29 cellular contexts compared by ENCODE assay signal in genomic region chr1:40870135-40870728, GRCh38. TPM values are rescaled to one million over a fixed set of nuclear protein-coding genes. Genes with fewer than 3 reads are reported as not detected.
A peak's percentile ranks its signal among the peaks of the same experiment; 100 is the strongest.
DNase-seq lines count a peak whose midpoint lies in the region; TF ChIP-seq lines count a peak whose summit lies in the region.
"Had no signal": no experiment of that assay in that cellular context is flagged by ENCODE, and none has a peak within 500 bp of the region (broad histone marks: within the 10 kb centered on the region; RNA-seq: fewer than 3 reads in every experiment).

No MANE protein-coding gene starts in this region.

- 74% methylated on average over 2 of the region's 2 CpGs for WGBS in mammary epithelial cell (ENCODE audit: low coverage, missing lambda C conversion rate)

- dilution Hi-C loops in mammary epithelial cell (cut with HindIII; ENCODE audit: low sequenced_read_pairs): no loop called here

- no peaks in the 10 kb centered on the region for H3K79me2 ChIP-seq in mammary epithelial cell (ENCODE audit: insufficient read depth, low read length)

- no peaks in the 10 kb centered on the region for H3K9me3 Mint-ChIP-seq in MCF 10A (ENCODE audit: unreplicated experiment)
- H3K9me3 Mint-ChIP-seq in endothelial cell (ENCODE audit: unreplicated experiment): no peaks in the 10 kb centered on the region
- H3K9me3 Mint-ChIP-seq: activated T-cell treated with anti-CD3 and anti-CD28 coated beads, Interleukin-2, amount 50 U/mL, for 24 hours; immature natural killer cell; neural crest cell had no signal

- intact Hi-C loops in mammary epithelial cell (cut with micrococcal nuclease) (no loop called here), MCF 10A (cut with micrococcal nuclease) (no loop called here)

- peak; percentile 68 for DNase-seq in mammary epithelial cell
- no peak for DNase-seq in MCF 10A (ENCODE audit: unreplicated experiment)
- peak; percentile 27 for DNase-seq in SW480 (ENCODE audit: low spot score)
- DNase-seq in epithelial cell of prostate (ENCODE audit: low read depth, low spot score): no peak
- DNase-seq in NCI-H2107 treated with DMSO at 0.1 percent for 48 hours (lab: John Stamatoyannopoulos, UW; ENCODE audit: unreplicated experiment): no peak
- DNase-seq in GM10248 (ENCODE audit: extremely low spot score): no peak
- no peak for DNase-seq in D341Med (ENCODE audit: low spot score)
- no peak for DNase-seq in endothelial cell (ENCODE audit: low spot score)
- DNase-seq: activated CD4-positive, alpha-beta T cell treated with anti-CD3 and anti-CD28 coated beads, Interleukin-2, amount 50 U/mL, for 1 hour; activated gamma-delta T cell treated with Interleukin-2 at 50 U/mL for 16 hours; activated naive CD8-positive, alpha-beta T cell treated with anti-CD3 and anti-CD28 coated beads, Interleukin-2, amount 10 ng/mL, durations not matched to agents 7 days and 5 days; activated T-cell treated with anti-CD3 and anti-CD28 coated beads, Interleukin-2, amount 50 U/mL, for 24 hours; CD4-positive, alpha-beta T cell; dorsolateral prefrontal cortex; GOT3; immature natural killer cell; Karpas-422; MV-4-11; NCI-H1436; pancreas; RPMI8226; small intestine; stimulated activated naive B cell treated with anti-CD40 and anti-IgM and Interleukin-4, amounts not matched to agents 10 μg/mL and 1 μg/mL and 100 μg/mL, for 72 hours; T-cell had no signal

- CTCF ChIA-PET in mammary epithelial cell (lab: Charles Lee; ENCODE audit: low non-redundant PET) (interaction anchor here (0.5 kb wide), 1 partner anchor 28 kb away, joined by 4 read pairs; no protein-coding TSS in a partner anchor), MCF 10A (lab: Yijun Ruan, JAX) (interaction anchor here (0.6 to 0.9 kb wide), 4 partner anchors 12 to 1419 kb away, joined by 3 to 4 read pairs (median 3); no protein-coding TSS in a partner anchor), GM10248 (lab: Yijun Ruan, JAX) (interaction anchor here (1.3 kb wide), 1 partner anchor 239 kb away, joined by 3 read pairs; no protein-coding TSS in a partner anchor)

- in situ Hi-C loops in mammary epithelial cell (cut with MboI; ENCODE audit: low sequenced_read_pairs in 2 of 2): no loop called here

- H3K9ac ChIP-seq in mammary epithelial cell (ENCODE audit: insufficient read depth, low read length): no peak overlapping the region

- no peaks in the 10 kb centered on the region for H4K20me1 ChIP-seq in mammary epithelial cell (ENCODE audit: insufficient read depth, low read length)

- H3K4me1 Mint-ChIP-seq in MCF 10A (ENCODE audit: insufficient read depth, unreplicated experiment): peaks cover 27% of the 10 kb centered on the region
- H3K4me1 Mint-ChIP-seq in endothelial cell (ENCODE audit: unreplicated experiment): peaks cover 13% of the 10 kb centered on the region
- H3K4me1 Mint-ChIP-seq: memory B cell; neural crest cell; stimulated activated naive B cell treated with anti-CD40 and anti-IgM and Interleukin-4, amounts not matched to agents 10 μg/mL and 1 μg/mL and 100 μg/mL, for 72 hours; WTC11 had no signal

- POLR2A ChIA-PET in MCF 10A (lab: Yijun Ruan, JAX): no interaction called here
- POLR2A ChIA-PET in GM10248 (lab: Yijun Ruan, JAX): no interaction called here

- H3K4me1 ChIP-seq in mammary epithelial cell (ENCODE audit: insufficient read depth, low read length): peaks cover 32% of the 10 kb centered on the region

- H3K4me3 ChIP-seq in mammary epithelial cell (replicated peaks in 1 of 3; ENCODE audit: insufficient read depth in 1 of 3, low read depth in 2 of 3, low read length in 3 of 3): no peak overlapping the region
- H3K4me3 ChIP-seq: dorsolateral prefrontal cortex, pancreas, SJSA1 had no signal

- H3K9me3 ChIP-seq in mammary epithelial cell (replicated peaks; ENCODE audit: insufficient read depth, low read length): peaks cover 4% of the 10 kb centered on the region
- H3K9me3 ChIP-seq: pancreas, SJSA1 had no signal

- H3K27ac ChIP-seq in mammary epithelial cell (ENCODE audit: insufficient read depth, low read depth, low read length): no peak overlapping the region
- H3K27ac ChIP-seq in epithelial cell of prostate: peak overlapping the region; percentile 61
- H3K27ac ChIP-seq: 22Rv1, dorsolateral prefrontal cortex, pancreas, SJSA1 had no signal

- no peaks in the 10 kb centered on the region for H3K27me3 ChIP-seq in mammary epithelial cell (ENCODE audit: insufficient read depth, low read length)
- H3K27me3 ChIP-seq: dorsolateral prefrontal cortex, pancreas, SJSA1 had no signal

- H3K27ac Mint-ChIP-seq in MCF 10A (ENCODE audit: low read depth, unreplicated experiment) (no peak overlapping the region), endothelial cell (ENCODE audit: unreplicated experiment) (no peak overlapping the region)
- H3K27ac Mint-ChIP-seq: activated naive CD8-positive, alpha-beta T cell treated with anti-CD3 and anti-CD28 coated beads, Interleukin-2, amount 10 ng/mL, durations not matched to agents 7 days and 5 days; activated T-cell treated with anti-CD3 and anti-CD28 coated beads, Interleukin-2, amount 50 U/mL, for 24 hours; CD4-positive, alpha-beta T cell; immature natural killer cell; memory B cell; stimulated activated naive B cell treated with anti-CD40 and anti-IgM and Interleukin-4, amounts not matched to agents 10 μg/mL and 1 μg/mL and 100 μg/mL, for 72 hours; T-cell; WTC11 had no signal

- H3K36me3 ChIP-seq in mammary epithelial cell (ENCODE audit: insufficient read depth, low read length): no peaks in the 10 kb centered on the region
- H3K36me3 ChIP-seq: pancreas, SJSA1 had no signal

- H3K36me3 Mint-ChIP-seq in MCF 10A (ENCODE audit: insufficient read depth, unreplicated experiment): peaks cover 6% of the 10 kb centered on the region
- H3K36me3 Mint-ChIP-seq in endothelial cell (ENCODE audit: low read depth, unreplicated experiment): no peaks in the 10 kb centered on the region
- H3K36me3 Mint-ChIP-seq: immature natural killer cell; memory B cell; stimulated activated naive B cell treated with anti-CD40 and anti-IgM and Interleukin-4, amounts not matched to agents 10 μg/mL and 1 μg/mL and 100 μg/mL, for 72 hours; T-cell; WTC11 had no signal

- H3K4me2 ChIP-seq in mammary epithelial cell (ENCODE audit: insufficient read depth, low read depth, low read length): no peak overlapping the region

- H3K4me3 Mint-ChIP-seq in MCF 10A (ENCODE audit: unreplicated experiment) (no peak overlapping the region), endothelial cell (ENCODE audit: unreplicated experiment) (no peak overlapping the region)
- H3K4me3 Mint-ChIP-seq: activated naive CD8-positive, alpha-beta T cell treated with anti-CD3 and anti-CD28 coated beads, Interleukin-2, amount 10 ng/mL, durations not matched to agents 7 days and 5 days; activated T-cell treated with anti-CD3 and anti-CD28 coated beads, Interleukin-2, amount 50 U/mL, for 24 hours; CD4-positive, alpha-beta T cell; immature natural killer cell; memory B cell; neural crest cell; stimulated activated naive B cell treated with anti-CD40 and anti-IgM and Interleukin-4, amounts not matched to agents 10 μg/mL and 1 μg/mL and 100 μg/mL, for 72 hours; T-cell; WTC11 had no signal

- no TSS peak for BruUV-seq in mammary epithelial cell (replicated peaks; lab: Mats Ljungman, UMichigan)
- no TSS peak for BruUV-seq in MCF 10A (replicated peaks; lab: Mats Ljungman, UMichigan)

- TF ChIP-seq CTCF in mammary epithelial cell (conservative IDR thresholded peaks at IDR 0.05 in 1 of 2, IDR thresholded peaks at IDR 0.05 in 1 of 2; ENCODE audit: extremely low read depth in 1 of 2, insufficient read depth in 1 of 2, low read depth in 1 of 2, low read length in 2 of 2) (no peak), MCF 10A (IDR thresholded peaks at IDR 0.05; ENCODE audit: unreplicated experiment) (no peak), GM10248 (IDR thresholded peaks at IDR 0.05; ENCODE audit: control extremely low read depth, extremely low read depth, low read depth, missing control alignments) (no peak), endothelial cell (IDR thresholded peaks at IDR 0.05; ENCODE audit: unreplicated experiment) (no peak)

- H3K27me3 Mint-ChIP-seq in MCF 10A (ENCODE audit: insufficient read depth, unreplicated experiment) (no peaks in the 10 kb centered on the region), endothelial cell (ENCODE audit: unreplicated experiment) (peaks cover 5% of the 10 kb centered on the region)
- H3K27me3 Mint-ChIP-seq: activated T-cell treated with anti-CD3 and anti-CD28 coated beads, Interleukin-2, amount 50 U/mL, for 24 hours; CD4-positive, alpha-beta T cell; T-cell had no signal

- no peak overlapping the region for H2AFZ ChIP-seq in mammary epithelial cell (ENCODE audit: low read depth, low read length)

RNA-seq across cellular contexts. Expression of gene CITED4, which starts 8.1 kb away (rescaled TPM):
- 100 to 1,000 TPM in 1 of 2 donors, 10 to 100 TPM in 1; 54.8 to 140 TPM for total RNA-seq in mammary epithelial cell
- polyA plus RNA-seq in mammary epithelial cell: 27.5 TPM
- 24.0 TPM for polyA minus RNA-seq in mammary epithelial cell
- total RNA-seq in MCF 10A (2022): 22.5 and 43.5 TPM in 2 replicates
- 3.6 TPM for total RNA-seq in endothelial cell (ENCODE audit: unreplicated experiment)

Comparison
In these comparisons a context has a peak if more than half of its experiments do, and no peak if none do; other contexts are left out.
1. DNase-seq: peak in mammary epithelial cell (single experiment) and SW480 (single experiment); none in MCF 10A (single experiment), epithelial cell of prostate (single experiment), NCI-H2107 treated with DMSO at 0.1 percent for 48 hours (single experiment), GM10248 (single experiment), D341Med (single experiment) and endothelial cell (single experiment).